ENCODE assay signal across 17 cellular contexts in genomic region chr11:103364687-103365086, GRCh38.
"Had no signal": no experiment of that assay in that cellular context is flagged by ENCODE, and none has a peak within 500 bp of the region (broad histone marks: within the 10 kb centered on the region; RNA-seq: fewer than 3 reads in every experiment).

No MANE protein-coding gene starts in this region.

- H3K9me3 ChIP-seq: gastrocnemius medialis, ovary, sigmoid colon, suprapubic skin, upper lobe of left lung had no signal

- H3K27me3 Mint-ChIP-seq: activated CD8-positive, alpha-beta memory T cell treated with anti-CD3 and anti-CD28 coated beads, Interleukin-2, amount 10 ng/mL, durations not matched to agents 7 days and 5 days; activated naive CD4-positive, alpha-beta T cell treated with anti-CD3 and anti-CD28 coated beads, Interleukin-2, amount 50 U/mL, for 24 hours; activated T-cell treated with anti-CD3 and anti-CD28 coated beads, Interleukin-2, amount 50 U/mL, for 24 hours had no signal

- H3K9me3 Mint-ChIP-seq: activated naive CD4-positive, alpha-beta T cell treated with anti-CD3 and anti-CD28 coated beads, Interleukin-2, amount 50 U/mL, for 24 hours; activated T-cell treated with anti-CD3 and anti-CD28 coated beads, Interleukin-2, amount 50 U/mL, for 24 hours; neural crest cell; T-helper 2 cell treated with Interferon-gamma antibody and Interleukin-4, amounts not matched to agents 5 μg/mL and 100 μg/mL, for 36 hours had no signal

- H3K27me3 ChIP-seq: dorsolateral prefrontal cortex, gastrocnemius medialis, heart right ventricle, ovary, sigmoid colon, suprapubic skin, upper lobe of left lung had no signal

- H3K36me3 Mint-ChIP-seq: activated CD8-positive, alpha-beta memory T cell treated with anti-CD3 and anti-CD28 coated beads, Interleukin-2, amount 10 ng/mL, durations not matched to agents 7 days and 5 days; activated naive CD4-positive, alpha-beta T cell treated with anti-CD3 and anti-CD28 coated beads, Interleukin-2, amount 50 U/mL, for 24 hours had no signal

- H3K4me1 Mint-ChIP-seq: activated CD8-positive, alpha-beta memory T cell treated with anti-CD3 and anti-CD28 coated beads, Interleukin-2, amount 10 ng/mL, durations not matched to agents 7 days and 5 days; activated naive CD4-positive, alpha-beta T cell treated with anti-CD3 and anti-CD28 coated beads, Interleukin-2, amount 50 U/mL, for 24 hours; neural crest cell had no signal

- DNase-seq: activated CD4-positive, alpha-beta T cell treated with anti-CD3 and anti-CD28 coated beads, Interleukin-2, amount 50 U/mL, for 4 hours; activated CD8-positive, alpha-beta memory T cell treated with anti-CD3 and anti-CD28 coated beads, Interleukin-2, amount 10 ng/mL, durations not matched to agents 7 days and 5 days; activated effector memory CD4-positive, alpha-beta T cell treated with Interleukin-2 at 50 U/mL for 16 hours; activated T-cell treated with anti-CD3 and anti-CD28 coated beads, Interleukin-2, amount 50 U/mL, for 24 hours; amniotic stem cell; dorsolateral prefrontal cortex; gastrocnemius medialis; heart right ventricle; ovary; sigmoid colon; stimulated activated CD4-positive, alpha-beta T cell treated with anti-CD3 and anti-CD28 coated beads, Interleukin-12 subunit alpha, Interleukin-12 subunit beta, amount 100 ng/mL, for 4 hours; stimulated activated naive CD4-positive, alpha-beta T cell treated with Interleukin-2 at 50 U/mL for 16 hours; upper lobe of left lung had no signal

- H3K36me3 ChIP-seq: gastrocnemius medialis, ovary had no signal

- H3K27ac Mint-ChIP-seq: activated CD8-positive, alpha-beta memory T cell treated with anti-CD3 and anti-CD28 coated beads, Interleukin-2, amount 10 ng/mL, durations not matched to agents 7 days and 5 days; activated naive CD4-positive, alpha-beta T cell treated with anti-CD3 and anti-CD28 coated beads, Interleukin-2, amount 50 U/mL, for 24 hours; activated T-cell treated with anti-CD3 and anti-CD28 coated beads, Interleukin-2, amount 50 U/mL, for 24 hours; T-helper 2 cell treated with Interferon-gamma antibody and Interleukin-4, amounts not matched to agents 5 μg/mL and 100 μg/mL, for 36 hours had no signal

- H3K4me3 Mint-ChIP-seq: activated CD8-positive, alpha-beta memory T cell treated with anti-CD3 and anti-CD28 coated beads, Interleukin-2, amount 10 ng/mL, durations not matched to agents 7 days and 5 days; activated naive CD4-positive, alpha-beta T cell treated with anti-CD3 and anti-CD28 coated beads, Interleukin-2, amount 50 U/mL, for 24 hours; activated T-cell treated with anti-CD3 and anti-CD28 coated beads, Interleukin-2, amount 50 U/mL, for 24 hours; neural crest cell; T-helper 2 cell treated with Interferon-gamma antibody and Interleukin-4, amounts not matched to agents 5 μg/mL and 100 μg/mL, for 36 hours had no signal

- H3K4me3 ChIP-seq: dorsolateral prefrontal cortex, gastrocnemius medialis, heart right ventricle, ovary, sigmoid colon, suprapubic skin, upper lobe of left lung had no signal
